ENCODE assay signal across 2 cellular contexts in the genomic region with DNA sequence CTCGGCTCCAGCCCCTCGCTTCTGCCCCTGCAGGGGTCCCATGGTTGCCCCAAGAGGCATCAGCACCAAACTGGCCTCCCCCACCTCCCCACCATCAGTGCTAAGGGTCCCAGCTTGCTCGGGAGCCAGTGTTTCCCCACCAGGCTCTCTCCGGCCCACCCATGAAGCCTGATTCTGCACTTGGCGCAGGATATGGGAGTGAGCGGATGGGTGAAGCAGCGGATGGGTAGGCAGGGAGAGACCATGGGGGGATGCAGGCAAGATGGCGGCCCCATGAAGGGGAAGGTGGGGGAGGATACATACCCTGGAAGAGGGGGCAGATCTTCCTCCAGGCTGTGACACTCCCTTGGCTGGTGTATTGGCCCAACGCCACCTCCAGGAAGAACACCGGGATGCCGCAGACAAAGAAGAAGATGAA.
TF ChIP-seq lines count a peak whose summit lies in the region.

No MANE protein-coding gene starts in this region.

TF ChIP-seq in SK-N-SH, 30 proteins besides CTCF, POLR2A, EP300 and RAD21:
- TF ChIP-seq REST (IDR thresholded peaks at IDR 0.05; ENCODE audit: low read depth, low read length) (no peak), EZH2phosphoT487 (IDR thresholded peaks at IDR 0.05; ENCODE audit: borderline replicate concordance, low read depth) (no peak), PBX3 (IDR thresholded peaks at IDR 0.05) (no peak), SIN3A (IDR thresholded peaks at IDR 0.05; ENCODE audit: borderline replicate concordance, low read depth, low read length) (no peak), TAF1 (IDR thresholded peaks at IDR 0.05; ENCODE audit: borderline replicate concordance, low read depth, low read length) (no peak), JUND (IDR thresholded peaks at IDR 0.05) (no peak), RXRA (IDR thresholded peaks at IDR 0.05; ENCODE audit: borderline replicate concordance, low read depth) (no peak), POLR2AphosphoS5 (IDR thresholded peaks at IDR 0.05; ENCODE audit: low read depth, low read length) (no peak), RFX5 (IDR thresholded peaks at IDR 0.05; ENCODE audit: low read length) (no peak), NRF1 (IDR thresholded peaks at IDR 0.05; ENCODE audit: low read depth, low read length) (no peak), USF1 (IDR thresholded peaks at IDR 0.05; ENCODE audit: borderline replicate concordance, low read depth) (no peak), ELF1 (IDR thresholded peaks at IDR 0.05) (no peak)

TF ChIP-seq in SK-N-SH treated with all-trans-retinoic acid at 6 μM for 48 hours, 23 proteins besides CTCF, POLR2A, EP300 and RAD21 (continued from another document):
- TF ChIP-seq, protein P1, sequence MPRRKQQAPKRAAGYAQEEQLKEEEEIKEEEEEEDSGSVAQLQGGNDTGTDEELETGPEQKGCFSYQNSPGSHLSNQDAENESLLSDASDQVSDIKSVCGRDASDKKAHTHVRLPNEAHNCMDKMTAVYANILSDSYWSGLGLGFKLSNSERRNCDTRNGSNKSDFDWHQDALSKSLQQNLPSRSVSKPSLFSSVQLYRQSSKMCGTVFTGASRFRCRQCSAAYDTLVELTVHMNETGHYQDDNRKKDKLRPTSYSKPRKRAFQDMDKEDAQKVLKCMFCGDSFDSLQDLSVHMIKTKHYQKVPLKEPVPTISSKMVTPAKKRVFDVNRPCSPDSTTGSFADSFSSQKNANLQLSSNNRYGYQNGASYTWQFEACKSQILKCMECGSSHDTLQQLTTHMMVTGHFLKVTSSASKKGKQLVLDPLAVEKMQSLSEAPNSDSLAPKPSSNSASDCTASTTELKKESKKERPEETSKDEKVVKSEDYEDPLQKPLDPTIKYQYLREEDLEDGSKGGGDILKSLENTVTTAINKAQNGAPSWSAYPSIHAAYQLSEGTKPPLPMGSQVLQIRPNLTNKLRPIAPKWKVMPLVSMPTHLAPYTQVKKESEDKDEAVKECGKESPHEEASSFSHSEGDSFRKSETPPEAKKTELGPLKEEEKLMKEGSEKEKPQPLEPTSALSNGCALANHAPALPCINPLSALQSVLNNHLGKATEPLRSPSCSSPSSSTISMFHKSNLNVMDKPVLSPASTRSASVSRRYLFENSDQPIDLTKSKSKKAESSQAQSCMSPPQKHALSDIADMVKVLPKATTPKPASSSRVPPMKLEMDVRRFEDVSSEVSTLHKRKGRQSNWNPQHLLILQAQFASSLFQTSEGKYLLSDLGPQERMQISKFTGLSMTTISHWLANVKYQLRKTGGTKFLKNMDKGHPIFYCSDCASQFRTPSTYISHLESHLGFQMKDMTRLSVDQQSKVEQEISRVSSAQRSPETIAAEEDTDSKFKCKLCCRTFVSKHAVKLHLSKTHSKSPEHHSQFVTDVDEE (CRISPR knock-in tag; IDR thresholded peaks at IDR 0.05), result no peak
- TF ChIP-seq ZNF8 (CRISPR knock-in tag; IDR thresholded peaks at IDR 0.05), result no peak
